ENCODE assay signal across 14 cellular contexts in the genomic region with DNA sequence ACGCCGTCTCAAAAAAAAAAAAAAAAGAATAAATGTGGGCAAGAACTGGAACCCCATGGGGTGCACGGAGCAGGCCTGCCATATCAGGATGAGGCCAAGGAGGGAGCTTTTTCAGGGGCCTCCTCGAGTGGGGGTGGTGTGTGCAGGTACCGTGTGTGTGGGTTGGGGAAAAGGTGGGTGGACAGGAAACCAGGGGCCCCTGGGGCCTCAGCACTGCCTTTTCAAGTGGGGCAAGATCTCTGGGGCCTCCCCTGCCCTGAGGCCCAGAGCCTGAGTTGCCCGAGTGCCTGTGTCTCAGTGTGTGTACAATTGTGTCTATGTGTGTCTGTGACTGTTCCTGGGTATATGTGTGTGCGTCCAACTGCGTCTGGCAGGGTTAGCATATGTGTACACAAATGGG. TPM values are rescaled to one million over a fixed set of nuclear protein-coding genes. Genes with fewer than 3 reads are reported as not detected.
DNase-seq lines count a peak whose midpoint lies in the region; ATAC-seq, FAIRE-seq and TF ChIP-seq lines count a peak whose summit lies in the region.
"Had no signal": no experiment of that assay in that cellular context is flagged by ENCODE, and none has a peak within 500 bp of the region (broad histone marks: within the 10 kb centered on the region; RNA-seq: fewer than 3 reads in every experiment).

No MANE protein-coding gene starts in this region.

- intact Hi-C loops in left colon (cut with DNase I, micrococcal nuclease), result no loop called here

- no peak for FAIRE-seq in HTR-8/SVneo (lab: Jason Lieb, UNC)
- FAIRE-seq: endometrium had no signal

- H3K4me3 ChIP-seq in GM12865 (ENCODE audit: low read depth, low read length), result no peak overlapping the region
- H3K4me3 ChIP-seq: lung had no signal

- peak; percentile 60 for DNase-seq in GM12865 (ENCODE audit: low read depth)
- peak; percentile 49 for DNase-seq in GM20000 (ENCODE audit: low spot score)
- peak; percentile 23 for DNase-seq in activated naive CD4-positive, alpha-beta T cell treated with anti-CD3 and anti-CD28 coated beads, Interleukin-2, amount 50 U/mL, for 16 hours
- peak; percentile 30 to 36 for DNase-seq in stimulated activated CD8-positive, alpha-beta memory T cell treated with anti-CD3 and anti-CD28 coated beads, Interleukin-2, amount 100 ng/mL, for 48 hours (ENCODE audit: low read depth in 2 of 2)
- DNase-seq in left colon, result no peak
- DNase-seq in HTR-8/SVneo (ENCODE audit: insufficient read length, low spot score), result no peak
- DNase-seq: foreskin keratinocyte, NCI-H1417 treated with DMSO at 0.1 percent for 48 hours, NCI-H226, nephron progenitor cell had no signal

- TF ChIP-seq CTCF in GM12865 (IDR thresholded peaks at IDR 0.05; ENCODE audit: insufficient read depth, low read depth, low read length, missing control alignments), result no peak
- no peak for TF ChIP-seq CTCF in GM20000 (IDR thresholded peaks at IDR 0.05; ENCODE audit: extremely low read depth, missing control alignments)

- ATAC-seq in GM21528 (IDR thresholded peaks at IDR 0.05; ENCODE audit: low FRiP score, unreplicated experiment) (no peak), left colon (no peak)
- ATAC-seq: foreskin keratinocyte, Right ventricle myocardium inferior had no signal

RNA-seq across cellular contexts. Expression of a gene that starts 23.8 kb away (rescaled TPM):
- total RNA-seq in left colon, result 10 to 100 TPM; 19.6 to 30.9 TPM

RNA-seq across cellular contexts. Expression of a gene that starts 41.0 kb away (rescaled TPM):
- total RNA-seq in left colon, result 10 to 100 TPM; 57.5 to 66.7 TPM

Comparison
In these comparisons a context has a peak if more than half of its experiments do, and no peak if none do; other contexts are left out.
1. DNase-seq: peak in GM12865 (single experiment), GM20000 (single experiment), activated naive CD4-positive, alpha-beta T cell treated with anti-CD3 and anti-CD28 coated beads, Interleukin-2, amount 50 U/mL, for 16 hours (single experiment) and stimulated activated CD8-positive, alpha-beta memory T cell treated with anti-CD3 and anti-CD28 coated beads, Interleukin-2, amount 100 ng/mL, for 48 hours (2 of 2); none in left colon (0 of 2) and HTR-8/SVneo (single experiment).